ENCODE assay signal across 30 cellular contexts in the genomic region with DNA sequence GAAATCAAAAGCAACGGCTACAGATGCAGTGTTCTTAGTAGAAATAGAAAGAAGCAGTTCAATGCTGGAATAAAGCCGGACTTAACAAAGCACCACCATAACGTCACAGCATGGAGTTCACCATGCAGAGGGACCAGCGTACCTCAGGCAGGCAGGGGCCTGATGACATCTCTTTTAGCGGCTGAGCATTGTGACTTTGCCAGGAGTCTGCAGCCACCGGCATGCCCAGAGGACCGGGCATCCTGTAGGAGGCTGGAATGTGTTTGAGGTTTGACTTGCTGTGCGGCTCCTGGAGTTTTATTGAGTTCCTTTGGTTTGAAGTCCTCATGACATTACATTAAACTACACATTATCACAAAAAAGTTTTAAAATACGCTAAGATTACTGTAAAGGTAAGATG.
"Had no signal": no experiment of that assay in that cellular context is flagged by ENCODE, and none has a peak within 500 bp of the region (broad histone marks: within the 10 kb centered on the region; RNA-seq: fewer than 3 reads in every experiment).

No MANE protein-coding gene starts in this region.

- H3K27ac Mint-ChIP-seq: activated naive CD4-positive, alpha-beta T cell treated with anti-CD3 and anti-CD28 coated beads, Interleukin-2, amount 50 U/mL, for 72 hours had no signal

- H3K36me3 Mint-ChIP-seq: activated naive CD4-positive, alpha-beta T cell treated with anti-CD3 and anti-CD28 coated beads, Interleukin-2, amount 50 U/mL, for 72 hours had no signal

- ATAC-seq: foreskin keratinocyte; naive thymus-derived CD4-positive, alpha-beta T cell; pancreas; sciatic nerve; stimulated activated naive B cell treated with anti-CD40 and anti-IgM and Interleukin-4, amounts not matched to agents 10 μg/mL and 1 μg/mL and 100 μg/mL, for 72 hours had no signal

- H3K4me3 ChIP-seq: esophagus muscularis mucosa, heart left ventricle, left ventricle myocardium inferior, lung, pancreas, prostate gland, stomach, thyroid gland, upper lobe of left lung had no signal

- H3K4me1 ChIP-seq: esophagus muscularis mucosa, left ventricle myocardium inferior, pancreas, prostate gland, thyroid gland had no signal

- H3K27me3 Mint-ChIP-seq: activated T-cell treated with anti-CD3 and anti-CD28 coated beads, Interleukin-2, amount 50 U/mL, for 24 hours; central memory CD8-positive, alpha-beta T cell had no signal

- H3K4me3 Mint-ChIP-seq: activated T-cell treated with anti-CD3 and anti-CD28 coated beads, Interleukin-2, amount 50 U/mL, for 24 hours; neural crest cell had no signal

- H3K27ac ChIP-seq: esophagus muscularis mucosa, foreskin keratinocyte, heart left ventricle, left ventricle myocardium inferior, pancreas, prostate gland, stomach, thyroid gland, upper lobe of left lung had no signal

- DNase-seq: activated CD4-positive, alpha-beta T cell treated with anti-CD3 and anti-CD28 coated beads for 4 hours; activated CD4-positive, alpha-beta T cell treated with anti-CD3 and anti-CD28 coated beads, Interleukin-2, amount 50 U/mL, for 48 hours; activated CD8-positive, alpha-beta memory T cell treated with anti-CD3 and anti-CD28 coated beads, Interleukin-2, amount 50 U/mL, for 48 hours; activated gamma-delta T cell treated with Interleukin-2 at 50 U/mL for 16 hours; activated T-cell treated with anti-CD3 and anti-CD28 coated beads, Interleukin-2, amount 50 U/mL, for 24 hours; amniotic stem cell; dermis blood vessel endothelial cell; effector CD4-positive, alpha-beta T cell; foreskin keratinocyte; heart left ventricle; left ventricle myocardium inferior; naive thymus-derived CD4-positive, alpha-beta T cell; nucleus accumbens; pancreas; retina; small intestine; stimulated activated CD4-positive, alpha-beta T cell treated with anti-CD3 and anti-CD28 coated beads, Interleukin-1b, Interleukin-23, amount 100 ng/mL, for 48 hours; stimulated activated CD4-positive, alpha-beta T cell treated with anti-CD3 and anti-CD28 coated beads, Interleukin-4, amount 100 ng/mL, for 4 hours; stimulated activated CD8-positive, alpha-beta memory T cell treated with anti-CD3 and anti-CD28 coated beads, Interleukin-4, amount 100 ng/mL, for 48 hours; stimulated activated naive B cell treated with anti-CD40 and anti-IgM and Interleukin-4, amounts not matched to agents 10 μg/mL and 1 μg/mL and 100 μg/mL, for 72 hours; stomach; thyroid gland; upper lobe of left lung had no signal

- H3K27me3 ChIP-seq: esophagus muscularis mucosa, heart left ventricle, pancreas, stomach, thyroid gland, upper lobe of left lung had no signal

- H3K9me3 Mint-ChIP-seq: activated naive CD4-positive, alpha-beta T cell treated with anti-CD3 and anti-CD28 coated beads, Interleukin-2, amount 50 U/mL, for 72 hours; activated T-cell treated with anti-CD3 and anti-CD28 coated beads, Interleukin-2, amount 50 U/mL, for 24 hours; central memory CD8-positive, alpha-beta T cell; neural crest cell had no signal

- H3K9me3 ChIP-seq: esophagus muscularis mucosa, heart left ventricle, left ventricle myocardium inferior, pancreas, prostate gland, stomach, thyroid gland, upper lobe of left lung had no signal

- H3K36me3 ChIP-seq: esophagus muscularis mucosa, heart left ventricle, left ventricle myocardium inferior, pancreas, prostate gland, stomach, thyroid gland, upper lobe of left lung had no signal
